9 cellular contexts compared by ENCODE assay signal in genomic region chr7:77940647-77941046, GRCh38.
DNase-seq lines count a peak whose midpoint lies in the region; ATAC-seq, FAIRE-seq and TF ChIP-seq lines count a peak whose summit lies in the region.
"Had no signal": no experiment of that assay in that cellular context is flagged by ENCODE, and none has a peak within 500 bp of the region (broad histone marks: within the 10 kb centered on the region; RNA-seq: fewer than 3 reads in every experiment).

No MANE protein-coding gene starts in this region.

- no peak overlapping the region for H3K27ac Mint-ChIP-seq in activated T-helper 2 cell treated with anti-CD3 and anti-CD28 coated beads, Interferon-gamma antibody, Interleukin-2, Interleukin-4, amounts not matched to agents 10 μg/mL and 5 μg/mL and 100 μg/mL, durations not matched to agents 14 hours and 24 hours and 36 hours
- H3K27ac Mint-ChIP-seq: immature natural killer cell had no signal

- no peaks in the 10 kb centered on the region for H3K27me3 Mint-ChIP-seq in activated T-helper 2 cell treated with anti-CD3 and anti-CD28 coated beads, Interferon-gamma antibody, Interleukin-2, Interleukin-4, amounts not matched to agents 10 μg/mL and 5 μg/mL and 100 μg/mL, durations not matched to agents 14 hours and 24 hours and 36 hours (ENCODE audit: low read depth)

- peak; percentile 92 for FAIRE-seq in islet of Langerhans (lab: Jason Lieb, UNC)

- H3K4me1 Mint-ChIP-seq in activated T-helper 2 cell treated with anti-CD3 and anti-CD28 coated beads, Interferon-gamma antibody, Interleukin-2, Interleukin-4, amounts not matched to agents 10 μg/mL and 5 μg/mL and 100 μg/mL, durations not matched to agents 14 hours and 24 hours and 36 hours (ENCODE audit: low read depth) = peaks cover 15% of the 10 kb centered on the region

- no peak for ATAC-seq in HG03280 (IDR thresholded peaks at IDR 0.05; ENCODE audit: unreplicated experiment)

- H3K9me3 ChIP-seq in adrenal gland (replicated peaks in 1 of 3) (no peaks in the 10 kb centered on the region), vagina (no peaks in the 10 kb centered on the region)

- no peaks in the 10 kb centered on the region for H3K9me3 Mint-ChIP-seq in activated T-helper 2 cell treated with anti-CD3 and anti-CD28 coated beads, Interferon-gamma antibody, Interleukin-2, Interleukin-4, amounts not matched to agents 10 μg/mL and 5 μg/mL and 100 μg/mL, durations not matched to agents 14 hours and 24 hours and 36 hours
- H3K9me3 Mint-ChIP-seq: immature natural killer cell had no signal

- POLR2A ChIA-PET in GM10248 (lab: Yijun Ruan, JAX) = no interaction called here

- H3K27ac ChIP-seq in adrenal gland = no peak overlapping the region
- H3K27ac ChIP-seq in vagina = no peak overlapping the region

- H3K27me3 ChIP-seq in adrenal gland = no peaks in the 10 kb centered on the region
- no peaks in the 10 kb centered on the region for H3K27me3 ChIP-seq in vagina

- H3K36me3 ChIP-seq in adrenal gland (replicated peaks in 1 of 2) (no peaks in the 10 kb centered on the region), vagina (no peaks in the 10 kb centered on the region)

- no peak overlapping the region for H3K4me3 ChIP-seq in adrenal gland
- no peak overlapping the region for H3K4me3 ChIP-seq in vagina

- TF ChIP-seq POLR2A in adrenal gland (IDR thresholded peaks at IDR 0.05) (no peak), vagina (IDR thresholded peaks at IDR 0.05) (no peak)

- TF ChIP-seq CTCF in GM10248 (IDR thresholded peaks at IDR 0.05; ENCODE audit: control extremely low read depth, extremely low read depth, low read depth, missing control alignments) (peak; percentile 32), adrenal gland (IDR thresholded peaks at IDR 0.05) (peak; percentile 33 to 72 (median 43)), vagina (IDR thresholded peaks at IDR 0.05) (peak; percentile 14 to 63 (median 45))

- CTCF ChIA-PET in GM10248 (lab: Yijun Ruan, JAX) = interaction anchor here (1.2 to 2.4 kb wide), 5 partner anchors 9 to 289 kb away, joined by 3 to 18 read pairs (median 3); no protein-coding TSS in a partner anchor

- peaks cover 22% of the 10 kb centered on the region for H3K36me3 Mint-ChIP-seq in activated T-helper 2 cell treated with anti-CD3 and anti-CD28 coated beads, Interferon-gamma antibody, Interleukin-2, Interleukin-4, amounts not matched to agents 10 μg/mL and 5 μg/mL and 100 μg/mL, durations not matched to agents 14 hours and 24 hours and 36 hours (ENCODE audit: low read depth)

- peak; percentile 49 for DNase-seq in AG08395 (ENCODE audit: low spot score)
- peak; percentile 36 for DNase-seq in GM10248 (ENCODE audit: extremely low spot score)
- DNase-seq in NCI-H1092 treated with DMSO at 0.1 percent for 48 hours (lab: John Stamatoyannopoulos, UW) = peak; percentile 64
- peak in 4 of 7 donors; percentile 26 to 60 (median 40) for DNase-seq in adrenal gland
- no peak for DNase-seq in vagina (ENCODE audit: extremely low spot score in 2 of 2)
- DNase-seq in activated T-helper 2 cell treated with anti-CD3 and anti-CD28 coated beads, Interferon-gamma antibody, Interleukin-2, Interleukin-4, amounts not matched to agents 10 μg/mL and 5 μg/mL and 100 μg/mL, durations not matched to agents 14 hours and 24 hours and 36 hours (ENCODE audit: low spot score) = no peak

- H3K4me3 Mint-ChIP-seq in activated T-helper 2 cell treated with anti-CD3 and anti-CD28 coated beads, Interferon-gamma antibody, Interleukin-2, Interleukin-4, amounts not matched to agents 10 μg/mL and 5 μg/mL and 100 μg/mL, durations not matched to agents 14 hours and 24 hours and 36 hours (ENCODE audit: low read depth) = no peak overlapping the region
- H3K4me3 Mint-ChIP-seq: immature natural killer cell had no signal

- intact Hi-C loops in adrenal gland (cut with DNase I) (no loop called here), vagina (cut with DNase I) (no loop called here)
- intact Hi-C loops in activated T-helper 2 cell treated with anti-CD3 and anti-CD28 coated beads, Interferon-gamma antibody, Interleukin-2, Interleukin-4, amounts not matched to agents 10 μg/mL and 5 μg/mL and 100 μg/mL, durations not matched to agents 14 hours and 24 hours and 36 hours (cut with micrococcal nuclease) = loop anchor here (2.0 to 10.0 kb wide), 2 partner anchors 100 to 284 kb away; no protein-coding TSS in a partner anchor

- H3K4me1 ChIP-seq in adrenal gland (replicated peaks in 1 of 2) = no peaks in the 10 kb centered on the region
- H3K4me1 ChIP-seq in vagina = no peaks in the 10 kb centered on the region

Comparison
In these comparisons a context has a peak if more than half of its experiments do, and no peak if none do; other contexts are left out.
1. DNase-seq: peak in AG08395 (single experiment), GM10248 (single experiment), NCI-H1092 treated with DMSO at 0.1 percent for 48 hours (single experiment) and adrenal gland (4 of 7); none in vagina (0 of 2) and activated T-helper 2 cell treated with anti-CD3 and anti-CD28 coated beads, Interferon-gamma antibody, Interleukin-2, Interleukin-4, amounts not matched to agents 10 μg/mL and 5 μg/mL and 100 μg/mL, durations not matched to agents 14 hours and 24 hours and 36 hours (single experiment).
2. Peak in every context shown above with its lines, with median percentiles within 50 percentile points of each other: CTCF ChIP-seq.